ENCODE assay signal across 1 cellular context in the genomic region with DNA sequence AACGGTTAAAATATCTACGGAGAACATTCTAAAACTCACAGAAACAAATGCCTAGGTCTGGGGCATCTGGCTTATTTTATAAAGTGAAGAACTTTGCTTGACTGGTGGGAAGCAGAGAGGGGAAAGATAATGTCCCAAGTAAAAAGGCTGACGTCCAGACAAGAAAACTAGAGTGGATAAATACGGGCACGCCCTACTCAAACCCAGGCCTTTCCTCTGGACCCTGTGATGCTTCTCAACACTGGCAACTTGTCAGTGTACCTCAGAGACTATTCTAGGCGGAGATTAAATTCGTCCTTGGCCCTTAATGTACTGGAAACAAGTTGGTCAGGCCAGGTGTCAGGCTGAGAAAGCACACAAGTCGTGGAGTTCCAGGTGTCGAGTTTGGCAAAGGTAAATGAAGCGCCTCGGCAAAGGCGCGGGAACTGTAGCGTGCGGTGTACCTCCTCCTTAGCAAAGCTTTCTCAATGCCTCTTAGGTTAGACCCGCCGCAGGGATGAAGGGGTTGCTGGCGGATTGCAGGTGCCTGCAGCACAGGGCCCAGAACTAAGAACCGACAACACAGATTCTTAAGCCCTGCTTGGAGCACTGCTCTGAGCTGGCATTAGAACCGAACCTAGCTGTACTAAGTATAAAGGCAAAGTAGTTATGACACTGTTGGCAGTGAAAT.
TF ChIP-seq lines count a peak whose summit lies in the region.

No MANE protein-coding gene starts in this region.

TF ChIP-seq in SK-N-SH treated with all-trans-retinoic acid at 6 μM for 48 hours, 23 proteins besides CTCF, POLR2A, EP300 and RAD21 (continued from another document):
- TF ChIP-seq, protein P1, sequence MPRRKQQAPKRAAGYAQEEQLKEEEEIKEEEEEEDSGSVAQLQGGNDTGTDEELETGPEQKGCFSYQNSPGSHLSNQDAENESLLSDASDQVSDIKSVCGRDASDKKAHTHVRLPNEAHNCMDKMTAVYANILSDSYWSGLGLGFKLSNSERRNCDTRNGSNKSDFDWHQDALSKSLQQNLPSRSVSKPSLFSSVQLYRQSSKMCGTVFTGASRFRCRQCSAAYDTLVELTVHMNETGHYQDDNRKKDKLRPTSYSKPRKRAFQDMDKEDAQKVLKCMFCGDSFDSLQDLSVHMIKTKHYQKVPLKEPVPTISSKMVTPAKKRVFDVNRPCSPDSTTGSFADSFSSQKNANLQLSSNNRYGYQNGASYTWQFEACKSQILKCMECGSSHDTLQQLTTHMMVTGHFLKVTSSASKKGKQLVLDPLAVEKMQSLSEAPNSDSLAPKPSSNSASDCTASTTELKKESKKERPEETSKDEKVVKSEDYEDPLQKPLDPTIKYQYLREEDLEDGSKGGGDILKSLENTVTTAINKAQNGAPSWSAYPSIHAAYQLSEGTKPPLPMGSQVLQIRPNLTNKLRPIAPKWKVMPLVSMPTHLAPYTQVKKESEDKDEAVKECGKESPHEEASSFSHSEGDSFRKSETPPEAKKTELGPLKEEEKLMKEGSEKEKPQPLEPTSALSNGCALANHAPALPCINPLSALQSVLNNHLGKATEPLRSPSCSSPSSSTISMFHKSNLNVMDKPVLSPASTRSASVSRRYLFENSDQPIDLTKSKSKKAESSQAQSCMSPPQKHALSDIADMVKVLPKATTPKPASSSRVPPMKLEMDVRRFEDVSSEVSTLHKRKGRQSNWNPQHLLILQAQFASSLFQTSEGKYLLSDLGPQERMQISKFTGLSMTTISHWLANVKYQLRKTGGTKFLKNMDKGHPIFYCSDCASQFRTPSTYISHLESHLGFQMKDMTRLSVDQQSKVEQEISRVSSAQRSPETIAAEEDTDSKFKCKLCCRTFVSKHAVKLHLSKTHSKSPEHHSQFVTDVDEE (CRISPR knock-in tag; IDR thresholded peaks at IDR 0.05) = no peak
- TF ChIP-seq, protein P2, sequence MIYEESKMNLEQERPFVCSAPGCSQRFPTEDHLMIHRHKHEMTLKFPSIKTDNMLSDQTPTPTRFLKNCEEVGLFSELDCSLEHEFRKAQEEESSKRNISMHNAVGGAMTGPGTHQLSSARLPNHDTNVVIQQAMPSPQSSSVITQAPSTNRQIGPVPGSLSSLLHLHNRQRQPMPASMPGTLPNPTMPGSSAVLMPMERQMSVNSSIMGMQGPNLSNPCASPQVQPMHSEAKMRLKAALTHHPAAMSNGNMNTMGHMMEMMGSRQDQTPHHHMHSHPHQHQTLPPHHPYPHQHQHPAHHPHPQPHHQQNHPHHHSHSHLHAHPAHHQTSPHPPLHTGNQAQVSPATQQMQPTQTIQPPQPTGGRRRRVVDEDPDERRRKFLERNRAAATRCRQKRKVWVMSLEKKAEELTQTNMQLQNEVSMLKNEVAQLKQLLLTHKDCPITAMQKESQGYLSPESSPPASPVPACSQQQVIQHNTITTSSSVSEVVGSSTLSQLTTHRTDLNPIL (CRISPR knock-in tag; IDR thresholded peaks at IDR 0.05; ENCODE audit: low read depth) = no peak
- TF ChIP-seq ISL1 (CRISPR knock-in tag; IDR thresholded peaks at IDR 0.05) (no peak), RARB (CRISPR knock-in tag; IDR thresholded peaks at IDR 0.05) (no peak), ZC3H10 (CRISPR knock-in tag; IDR thresholded peaks at IDR 0.05) (no peak)
TF ChIP-seq in SK-N-SH treated with all-trans-retinoic acid at 6 μM for 48 hours: peak in this region for 0.
